ENCODE assay signal across 8 cellular contexts in genomic region chr19:4375164-4375619, GRCh38. TPM values are rescaled to one million over a fixed set of nuclear protein-coding genes. Genes with fewer than 3 reads are reported as not detected.
DNase-seq lines count a peak whose midpoint lies in the region; TF ChIP-seq lines count a peak whose summit lies in the region.

No MANE protein-coding gene starts in this region.

- TF ChIP-seq CTCF in Calu3 (IDR thresholded peaks at IDR 0.05; ENCODE audit: unreplicated experiment) (no peak), endothelial cell (IDR thresholded peaks at IDR 0.05; ENCODE audit: unreplicated experiment) (no peak), neural crest cell (conservative IDR thresholded peaks at IDR 0.05) (no peak)

- peaks cover 48% of the 10 kb centered on the region for H3K4me1 Mint-ChIP-seq in Calu3 (ENCODE audit: low read depth, unreplicated experiment)
- H3K4me1 Mint-ChIP-seq in endothelial cell (ENCODE audit: unreplicated experiment): peaks cover 24% of the 10 kb centered on the region
- H3K4me1 Mint-ChIP-seq in neural crest cell: peaks cover 24% of the 10 kb centered on the region
- H3K4me1 Mint-ChIP-seq in activated T-helper 1 cell treated with anti-CD3 and anti-CD28 coated beads, Interleukin-12 subunit alpha, Interleukin-12 subunit beta, Interleukin-2, Interleukin-4 antibody, amounts not matched to agents 30 ng/mL and 10 ng/mL and 1 ng/mL, durations not matched to agents 14 hours and 24 hours and 36 hours (ENCODE audit: low read depth): peaks cover 63% of the 10 kb centered on the region

- intact Hi-C loops in Calu3 (cut with micrococcal nuclease; ENCODE audit: unreplicated experiment): no loop called here
- intact Hi-C loops in activated T-helper 1 cell treated with anti-CD3 and anti-CD28 coated beads, Interleukin-12 subunit alpha, Interleukin-12 subunit beta, Interleukin-2, Interleukin-4 antibody, amounts not matched to agents 30 ng/mL and 10 ng/mL and 1 ng/mL, durations not matched to agents 14 hours and 24 hours and 36 hours (cut with micrococcal nuclease): no loop called here

- no peaks in the 10 kb centered on the region for H3K27me3 Mint-ChIP-seq in Calu3 (ENCODE audit: unreplicated experiment)
- H3K27me3 Mint-ChIP-seq in endothelial cell (ENCODE audit: unreplicated experiment): peaks cover 11% of the 10 kb centered on the region
- H3K27me3 Mint-ChIP-seq in neural crest cell (ENCODE audit: low read depth): no peaks in the 10 kb centered on the region
- no peaks in the 10 kb centered on the region for H3K27me3 Mint-ChIP-seq in activated T-helper 1 cell treated with anti-CD3 and anti-CD28 coated beads, Interleukin-12 subunit alpha, Interleukin-12 subunit beta, Interleukin-2, Interleukin-4 antibody, amounts not matched to agents 30 ng/mL and 10 ng/mL and 1 ng/mL, durations not matched to agents 14 hours and 24 hours and 36 hours (ENCODE audit: insufficient read depth)

- BruUV-seq in Calu3 (replicated peaks; lab: Mats Ljungman, UMichigan): no TSS peak

- peak overlapping the region; percentile 30 for H3K27ac Mint-ChIP-seq in Calu3 (ENCODE audit: unreplicated experiment)
- H3K27ac Mint-ChIP-seq in endothelial cell (ENCODE audit: unreplicated experiment): peak overlapping the region; percentile 30
- peak overlapping the region; percentile 7 for H3K27ac Mint-ChIP-seq in neural crest cell (ENCODE audit: unreplicated experiment)
- no peak overlapping the region for H3K27ac Mint-ChIP-seq in activated T-helper 1 cell treated with anti-CD3 and anti-CD28 coated beads, Interleukin-12 subunit alpha, Interleukin-12 subunit beta, Interleukin-2, Interleukin-4 antibody, amounts not matched to agents 30 ng/mL and 10 ng/mL and 1 ng/mL, durations not matched to agents 14 hours and 24 hours and 36 hours

- H3K9me3 Mint-ChIP-seq in Calu3 (ENCODE audit: low read depth, unreplicated experiment): no peaks in the 10 kb centered on the region
- H3K9me3 Mint-ChIP-seq in endothelial cell (ENCODE audit: unreplicated experiment): no peaks in the 10 kb centered on the region
- H3K9me3 Mint-ChIP-seq in neural crest cell: no peaks in the 10 kb centered on the region
- no peaks in the 10 kb centered on the region for H3K9me3 Mint-ChIP-seq in activated T-helper 1 cell treated with anti-CD3 and anti-CD28 coated beads, Interleukin-12 subunit alpha, Interleukin-12 subunit beta, Interleukin-2, Interleukin-4 antibody, amounts not matched to agents 30 ng/mL and 10 ng/mL and 1 ng/mL, durations not matched to agents 14 hours and 24 hours and 36 hours

- DNase-seq in Calu3 (peak; percentile 79), NCI-H510A treated with DMSO at 0.1 percent for 48 hours (lab: John Stamatoyannopoulos, UW) (peak; percentile 72), endothelial cell (ENCODE audit: low spot score) (no peak), neural crest cell (ENCODE audit: low read depth, low spot score) (no peak), foreskin melanocyte (no peak), CD1c-positive myeloid dendritic cell (ENCODE audit: extremely low spot score) (no peak), germinal center (ENCODE audit: low spot score) (no peak)
- no peak for DNase-seq in activated T-helper 1 cell treated with anti-CD3 and anti-CD28 coated beads, Interleukin-12 subunit alpha, Interleukin-12 subunit beta, Interleukin-2, Interleukin-4 antibody, amounts not matched to agents 30 ng/mL and 10 ng/mL and 1 ng/mL, durations not matched to agents 14 hours and 24 hours and 36 hours (ENCODE audit: low spot score)

- H3K4me3 Mint-ChIP-seq in Calu3 (ENCODE audit: low read depth, unreplicated experiment): peak overlapping the region; percentile 42
- H3K4me3 Mint-ChIP-seq in endothelial cell (ENCODE audit: unreplicated experiment): no peak overlapping the region
- no peak overlapping the region for H3K4me3 Mint-ChIP-seq in neural crest cell
- H3K4me3 Mint-ChIP-seq in activated T-helper 1 cell treated with anti-CD3 and anti-CD28 coated beads, Interleukin-12 subunit alpha, Interleukin-12 subunit beta, Interleukin-2, Interleukin-4 antibody, amounts not matched to agents 30 ng/mL and 10 ng/mL and 1 ng/mL, durations not matched to agents 14 hours and 24 hours and 36 hours: no peak overlapping the region

- H3K36me3 Mint-ChIP-seq in Calu3 (ENCODE audit: insufficient read depth, unreplicated experiment) (peaks cover 24% of the 10 kb centered on the region), endothelial cell (ENCODE audit: low read depth, unreplicated experiment) (peaks cover 11% of the 10 kb centered on the region), neural crest cell (ENCODE audit: low read depth) (no peaks in the 10 kb centered on the region)
- no peaks in the 10 kb centered on the region for H3K36me3 Mint-ChIP-seq in activated T-helper 1 cell treated with anti-CD3 and anti-CD28 coated beads, Interleukin-12 subunit alpha, Interleukin-12 subunit beta, Interleukin-2, Interleukin-4 antibody, amounts not matched to agents 30 ng/mL and 10 ng/mL and 1 ng/mL, durations not matched to agents 14 hours and 24 hours and 36 hours (ENCODE audit: low read depth)

- CTCF ChIA-PET in Calu3 (lab: Charles Lee): interaction anchor here (0.6 to 2.6 kb wide), 8 partner anchors 11 to 111 kb away, joined by 3 to 10 read pairs (median 6); partner anchors contain the start of genes CHAF1A, MPND and SH3GL1

RNA-seq across cellular contexts. Expression of gene SH3GL1, which starts 25.2 kb away (rescaled TPM):
- 40.7 and 42.0 TPM in 2 replicates for total RNA-seq in Calu3 (2022)
- 128 TPM for total RNA-seq in endothelial cell (ENCODE audit: unreplicated experiment)
- 85.9 and 95.3 TPM in 2 replicates for total RNA-seq in neural crest cell
- total RNA-seq in activated T-helper 1 cell treated with anti-CD3 and anti-CD28 coated beads, Interleukin-12 subunit alpha, Interleukin-12 subunit beta, Interleukin-2, Interleukin-4 antibody, amounts not matched to agents 30 ng/mL and 10 ng/mL and 1 ng/mL, durations not matched to agents 14 hours and 24 hours and 36 hours: 50.3 and 54.2 TPM in 2 replicates

RNA-seq across cellular contexts. Expression of gene CHAF1A, which starts 27.2 kb away (rescaled TPM):
- 37.2 and 43.3 TPM in 2 replicates for total RNA-seq in Calu3 (2022)
- total RNA-seq in endothelial cell (ENCODE audit: unreplicated experiment): 29.8 TPM
- 117 and 120 TPM in 2 replicates for total RNA-seq in neural crest cell
- total RNA-seq in activated T-helper 1 cell treated with anti-CD3 and anti-CD28 coated beads, Interleukin-12 subunit alpha, Interleukin-12 subunit beta, Interleukin-2, Interleukin-4 antibody, amounts not matched to agents 30 ng/mL and 10 ng/mL and 1 ng/mL, durations not matched to agents 14 hours and 24 hours and 36 hours: 106 and 107 TPM in 2 replicates

RNA-seq across cellular contexts. Expression of gene MPND, which starts 31.8 kb away (rescaled TPM):
- total RNA-seq in Calu3 (2022): 15.3 and 21.1 TPM in 2 replicates
- total RNA-seq in endothelial cell (ENCODE audit: unreplicated experiment): 18.3 TPM
- 45.3 and 45.6 TPM in 2 replicates for total RNA-seq in neural crest cell
- 15.7 and 19.3 TPM in 2 replicates for total RNA-seq in activated T-helper 1 cell treated with anti-CD3 and anti-CD28 coated beads, Interleukin-12 subunit alpha, Interleukin-12 subunit beta, Interleukin-2, Interleukin-4 antibody, amounts not matched to agents 30 ng/mL and 10 ng/mL and 1 ng/mL, durations not matched to agents 14 hours and 24 hours and 36 hours

RNA-seq across cellular contexts. Expression of gene STAP2, which starts 36.6 kb away (rescaled TPM):
- 28.7 and 30.5 TPM in 2 replicates for total RNA-seq in Calu3 (2022)
- 66.2 TPM for total RNA-seq in endothelial cell (ENCODE audit: unreplicated experiment)
- 4.1 and 5.0 TPM in 2 replicates for total RNA-seq in neural crest cell
- 12.9 and 15.0 TPM in 2 replicates for total RNA-seq in activated T-helper 1 cell treated with anti-CD3 and anti-CD28 coated beads, Interleukin-12 subunit alpha, Interleukin-12 subunit beta, Interleukin-2, Interleukin-4 antibody, amounts not matched to agents 30 ng/mL and 10 ng/mL and 1 ng/mL, durations not matched to agents 14 hours and 24 hours and 36 hours

Comparison
In these comparisons a context has a peak if more than half of its experiments do, and no peak if none do; other contexts are left out.
1. DNase-seq: peak in Calu3 (single experiment) and NCI-H510A treated with DMSO at 0.1 percent for 48 hours (single experiment); none in endothelial cell (single experiment), neural crest cell (single experiment), activated T-helper 1 cell treated with anti-CD3 and anti-CD28 coated beads, Interleukin-12 subunit alpha, Interleukin-12 subunit beta, Interleukin-2, Interleukin-4 antibody, amounts not matched to agents 30 ng/mL and 10 ng/mL and 1 ng/mL, durations not matched to agents 14 hours and 24 hours and 36 hours (single experiment), foreskin melanocyte (single experiment), CD1c-positive myeloid dendritic cell (single experiment) and germinal center (single experiment).